10 cellular contexts compared by ENCODE assay signal in genomic region chr2:108536133-108536780, GRCh38. TPM values are rescaled to one million over a fixed set of nuclear protein-coding genes. Genes with fewer than 3 reads are reported as not detected.
DNase-seq lines count a peak whose midpoint lies in the region; ATAC-seq, FAIRE-seq and TF ChIP-seq lines count a peak whose summit lies in the region.
"Had no signal": no experiment of that assay in that cellular context is flagged by ENCODE, and none has a peak within 500 bp of the region (broad histone marks: within the 10 kb centered on the region; RNA-seq: fewer than 3 reads in every experiment).

No MANE protein-coding gene starts in this region.

- peak overlapping the region; percentile 92 for H3K4me3 Mint-ChIP-seq in natural killer cell treated with Interleukin-12 subunit alpha and Interleukin-12 subunit beta and Interleukin-15 and Interleukin-18, amount 100 ng/mL, for 72 hours
- H3K4me3 Mint-ChIP-seq in natural killer cell = no peak overlapping the region
- H3K4me3 Mint-ChIP-seq in activated naive CD8-positive, alpha-beta T cell = peak overlapping the region; percentile 97

- FAIRE-seq in kidney (lab: Jason Lieb, UNC) = no peak

- peak overlapping the region in 1 of 2 donors; percentile 12 for H3K9ac ChIP-seq in kidney (ENCODE audit: low read length in 2 of 2)

- H3K9me3 Mint-ChIP-seq in natural killer cell treated with Interleukin-12 subunit alpha and Interleukin-12 subunit beta and Interleukin-15 and Interleukin-18, amount 100 ng/mL, for 72 hours = no peaks in the 10 kb centered on the region
- H3K9me3 Mint-ChIP-seq in natural killer cell = no peaks in the 10 kb centered on the region
- no peaks in the 10 kb centered on the region for H3K9me3 Mint-ChIP-seq in activated naive CD8-positive, alpha-beta T cell (ENCODE audit: low read depth)

- no peaks in the 10 kb centered on the region for H3K36me3 Mint-ChIP-seq in natural killer cell treated with Interleukin-12 subunit alpha and Interleukin-12 subunit beta and Interleukin-15 and Interleukin-18, amount 100 ng/mL, for 72 hours
- H3K36me3 Mint-ChIP-seq in natural killer cell = no peaks in the 10 kb centered on the region
- H3K36me3 Mint-ChIP-seq in activated naive CD8-positive, alpha-beta T cell = peaks cover 3% of the 10 kb centered on the region

- H3K27me3 ChIP-seq in upper lobe of right lung = no peaks in the 10 kb centered on the region

- H3K4me1 Mint-ChIP-seq in natural killer cell treated with Interleukin-12 subunit alpha and Interleukin-12 subunit beta and Interleukin-15 and Interleukin-18, amount 100 ng/mL, for 72 hours (ENCODE audit: low read depth in 2 of 2) = peaks cover 22 to 26% of the 10 kb centered on the region in 2 donors
- H3K4me1 Mint-ChIP-seq in natural killer cell = peaks cover 12 to 13% of the 10 kb centered on the region in 2 donors
- peaks cover 19% of the 10 kb centered on the region for H3K4me1 Mint-ChIP-seq in activated naive CD8-positive, alpha-beta T cell (ENCODE audit: low read depth)

- ATAC-seq in natural killer cell treated with Interleukin-12 subunit alpha and Interleukin-12 subunit beta and Interleukin-15 and Interleukin-18, amount 100 ng/mL, for 72 hours = no peak
- ATAC-seq in natural killer cell (no peak), upper lobe of right lung (no peak), GM21717 (IDR thresholded peaks at IDR 0.05; ENCODE audit: unreplicated experiment) (no peak), GM21360 (IDR thresholded peaks at IDR 0.05; ENCODE audit: unreplicated experiment) (no peak)
- ATAC-seq: sciatic nerve had no signal

- H3K27ac ChIP-seq in kidney (ENCODE audit: low read depth in 2 of 2, low read length in 2 of 2) = no peak overlapping the region
- H3K27ac ChIP-seq in upper lobe of right lung = no peak overlapping the region

- no peak overlapping the region for H3K27ac Mint-ChIP-seq in natural killer cell treated with Interleukin-12 subunit alpha and Interleukin-12 subunit beta and Interleukin-15 and Interleukin-18, amount 100 ng/mL, for 72 hours
- no peak overlapping the region for H3K27ac Mint-ChIP-seq in natural killer cell
- no peak overlapping the region for H3K27ac Mint-ChIP-seq in activated naive CD8-positive, alpha-beta T cell

- DNase-seq in natural killer cell treated with Interleukin-12 subunit alpha and Interleukin-12 subunit beta and Interleukin-15 and Interleukin-18, amount 100 ng/mL, for 72 hours (ENCODE audit: low spot score) = no peak
- DNase-seq in natural killer cell (no peak), kidney (no peak), upper lobe of right lung (no peak), AG08395 (ENCODE audit: low spot score) (no peak)
- DNase-seq: effector memory CD4-positive, alpha-beta T cell had no signal

- H3K4me1 ChIP-seq in kidney (ENCODE audit: control insufficient read depth in 1 of 2, insufficient read depth in 1 of 2, low read depth in 1 of 2, low read length in 2 of 2) = peaks cover 9 to 19% of the 10 kb centered on the region in 2 donors
- peaks cover 10% of the 10 kb centered on the region for H3K4me1 ChIP-seq in upper lobe of right lung

- H3K9me3 ChIP-seq in kidney (ENCODE audit: control insufficient read depth in 1 of 2, low read length in 2 of 2) (no peaks in the 10 kb centered on the region), upper lobe of right lung (no peaks in the 10 kb centered on the region)

- peak overlapping the region; percentile 12 to 72 for H3K4me3 ChIP-seq in kidney (ENCODE audit: low read length in 2 of 2)
- H3K4me3 ChIP-seq in upper lobe of right lung = peak overlapping the region; percentile 79

- intact Hi-C loops in natural killer cell (cut with micrococcal nuclease) = loop anchor here (10.0 kb wide), 1 partner anchor 89 kb away; no protein-coding TSS in a partner anchor
- intact Hi-C loops in kidney (cut with DNase I) = no loop called here
- intact Hi-C loops in upper lobe of right lung (cut with DNase I) = no loop called here

- TF ChIP-seq CTCF in natural killer cell (IDR thresholded peaks at IDR 0.05) (no peak), kidney (IDR thresholded peaks at IDR 0.05; ENCODE audit: borderline replicate concordance, extremely low read depth, insufficient read depth) (no peak), upper lobe of right lung (IDR thresholded peaks at IDR 0.05) (no peak)

- no peaks in the 10 kb centered on the region for H3K27me3 Mint-ChIP-seq in natural killer cell treated with Interleukin-12 subunit alpha and Interleukin-12 subunit beta and Interleukin-15 and Interleukin-18, amount 100 ng/mL, for 72 hours
- no peaks in the 10 kb centered on the region for H3K27me3 Mint-ChIP-seq in natural killer cell (ENCODE audit: low read depth in 2 of 2)
- H3K27me3 Mint-ChIP-seq in activated naive CD8-positive, alpha-beta T cell = no peaks in the 10 kb centered on the region

- no peaks in the 10 kb centered on the region for H3K36me3 ChIP-seq in kidney (ENCODE audit: control insufficient read depth in 1 of 2, insufficient read depth in 2 of 2, low read length in 2 of 2)
- no peaks in the 10 kb centered on the region for H3K36me3 ChIP-seq in upper lobe of right lung

RNA-seq across cellular contexts. Expression of gene LIMS1, which starts 2.0 kb away (rescaled TPM):
- 10 to 100 TPM; 38.7 to 44.7 TPM for total RNA-seq in natural killer cell treated with Interleukin-12 subunit alpha and Interleukin-12 subunit beta and Interleukin-15 and Interleukin-18, amount 100 ng/mL, for 72 hours
- total RNA-seq in natural killer cell (10 to 100 TPM; 31.6 to 41.4 (median 34.8) TPM), kidney (65.1 TPM), upper lobe of right lung (97.6 TPM)
- polyA plus RNA-seq in kidney (ENCODE audit: insufficient read depth, low read depth, low replicate concordance) = 14.4 TPM
